Comparison of ENCODE assay signal across 1 cellular context in the genomic region with DNA sequence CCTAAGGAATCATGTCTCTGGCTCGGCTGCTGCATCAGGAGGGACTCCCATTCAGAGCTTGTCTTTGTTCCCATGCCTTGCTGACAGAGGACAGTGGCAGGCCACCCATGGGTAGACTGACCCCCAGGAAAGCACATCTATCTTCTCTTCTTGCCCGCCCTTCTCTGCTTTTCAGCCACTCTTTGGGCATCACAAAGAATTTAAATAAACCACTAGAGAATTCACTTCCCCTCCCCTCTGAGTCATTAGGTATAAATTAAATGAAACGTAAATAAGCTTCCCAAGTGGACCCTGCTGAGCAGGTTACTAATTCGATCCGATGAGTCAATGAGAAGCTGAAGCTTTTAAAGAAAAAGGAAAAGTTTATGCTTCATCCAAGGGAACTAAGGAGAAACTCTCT.
TF ChIP-seq lines count a peak whose summit lies in the region.

No MANE protein-coding gene starts in this region.

TF ChIP-seq in HEK293, 187 proteins besides CTCF, POLR2A, EP300 and RAD21 (continued from another document):
- TF ChIP-seq, protein P1, sequence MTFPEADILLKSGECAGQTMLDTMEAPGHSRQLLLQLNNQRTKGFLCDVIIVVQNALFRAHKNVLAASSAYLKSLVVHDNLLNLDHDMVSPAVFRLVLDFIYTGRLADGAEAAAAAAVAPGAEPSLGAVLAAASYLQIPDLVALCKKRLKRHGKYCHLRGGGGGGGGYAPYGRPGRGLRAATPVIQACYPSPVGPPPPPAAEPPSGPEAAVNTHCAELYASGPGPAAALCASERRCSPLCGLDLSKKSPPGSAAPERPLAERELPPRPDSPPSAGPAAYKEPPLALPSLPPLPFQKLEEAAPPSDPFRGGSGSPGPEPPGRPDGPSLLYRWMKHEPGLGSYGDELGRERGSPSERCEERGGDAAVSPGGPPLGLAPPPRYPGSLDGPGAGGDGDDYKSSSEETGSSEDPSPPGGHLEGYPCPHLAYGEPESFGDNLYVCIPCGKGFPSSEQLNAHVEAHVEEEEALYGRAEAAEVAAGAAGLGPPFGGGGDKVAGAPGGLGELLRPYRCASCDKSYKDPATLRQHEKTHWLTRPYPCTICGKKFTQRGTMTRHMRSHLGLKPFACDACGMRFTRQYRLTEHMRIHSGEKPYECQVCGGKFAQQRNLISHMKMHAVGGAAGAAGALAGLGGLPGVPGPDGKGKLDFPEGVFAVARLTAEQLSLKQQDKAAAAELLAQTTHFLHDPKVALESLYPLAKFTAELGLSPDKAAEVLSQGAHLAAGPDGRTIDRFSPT (tag by site-specific recombination; IDR thresholded peaks at IDR 0.05): peak; percentile 71
- peak; percentile 81 for TF ChIP-seq ZNF629 (tag by site-specific recombination; IDR thresholded peaks at IDR 0.05)
TF ChIP-seq in HEK293: peak in this region for 17.
